Comparison of ENCODE assay signal across 11 cellular contexts in genomic region chr20:62708591-62709536, GRCh38. TPM values are rescaled to one million over a fixed set of nuclear protein-coding genes. Genes with fewer than 3 reads are reported as not detected.
A peak's percentile ranks its signal among the peaks of the same experiment; 100 is the strongest.
DNase-seq lines count a peak whose midpoint lies in the region; ATAC-seq and TF ChIP-seq lines count a peak whose summit lies in the region.
"Had no signal": no experiment of that assay in that cellular context is flagged by ENCODE, and none has a peak within 500 bp of the region (broad histone marks: within the 10 kb centered on the region; RNA-seq: fewer than 3 reads in every experiment).

Gene NTSR1, plus strand, starts transcription at chr20:62708836. Its CDS starts 372 bp downstream, at chr20:62709208.

- H3K4me2 ChIP-seq in smooth muscle cell = peak within 1 kb of the TSS; percentile 40

- POLR2A ChIA-PET in activated CD4-positive, alpha-beta T cell treated with anti-CD3 and anti-CD28 coated beads for 36 hours (lab: Charles Lee) = no interaction called here
- POLR2A ChIA-PET in Panc1 (lab: Charles Lee) = interaction anchor here (0.5 kb wide), 1 partner anchor 63 kb away, joined by 7 read pairs; no protein-coding TSS in a partner anchor

- no peak within 1 kb of the TSS for H2AFZ ChIP-seq in smooth muscle cell (ENCODE audit: low read depth)

- in situ Hi-C loops in Panc1 (cut with HindIII; ENCODE audit: low pct_unique_long_range_greater_than_20kb, low sequenced_read_pairs) = no loop called here

- 23% methylated on average over 66 of the region's 124 CpGs for WGBS in smooth muscle cell (ENCODE audit: low lambda C conversion rate)

- H3K27me3 Mint-ChIP-seq in activated CD4-positive, alpha-beta T cell treated with anti-CD3 and anti-CD28 coated beads for 36 hours = peaks cover 24% of the 10 kb centered on the region
- peaks cover 39% of the 10 kb centered on the region for H3K27me3 Mint-ChIP-seq in activated CD4-positive, alpha-beta T cell treated with anti-CD3 and anti-CD28 coated beads, Interleukin-2, amount 10 ng/mL, durations not matched to agents 24 days and 14 days

- no peaks in the 10 kb centered on the region for H4K20me1 ChIP-seq in smooth muscle cell (ENCODE audit: low read depth)

- H3K27ac Mint-ChIP-seq in activated CD4-positive, alpha-beta T cell treated with anti-CD3 and anti-CD28 coated beads for 36 hours = no peak within 1 kb of the TSS
- H3K27ac Mint-ChIP-seq in activated CD4-positive, alpha-beta T cell treated with anti-CD3 and anti-CD28 coated beads, Interleukin-2, amount 10 ng/mL, durations not matched to agents 24 days and 14 days = no peak within 1 kb of the TSS

- no peak for ATAC-seq in activated CD4-positive, alpha-beta T cell treated with anti-CD3 and anti-CD28 coated beads for 36 hours
- peak; percentile 27 for ATAC-seq in Panc1
- no peak for ATAC-seq in GM18505 (IDR thresholded peaks at IDR 0.05; ENCODE audit: unreplicated experiment)
- no peak for ATAC-seq in GM19455 (IDR thresholded peaks at IDR 0.05; ENCODE audit: unreplicated experiment)

- H3K79me2 ChIP-seq in smooth muscle cell (ENCODE audit: low read depth) = no peaks in the 10 kb centered on the region

- H3K36me3 Mint-ChIP-seq in activated CD4-positive, alpha-beta T cell treated with anti-CD3 and anti-CD28 coated beads for 36 hours (ENCODE audit: low read depth) = no peaks in the 10 kb centered on the region
- no peaks in the 10 kb centered on the region for H3K36me3 Mint-ChIP-seq in activated CD4-positive, alpha-beta T cell treated with anti-CD3 and anti-CD28 coated beads, Interleukin-2, amount 10 ng/mL, durations not matched to agents 24 days and 14 days (ENCODE audit: low read depth)

- no peaks in the 10 kb centered on the region for H3F3A ChIP-seq in smooth muscle cell (ENCODE audit: low read depth)

- no peak; the same call in 1 of the 2 replicates for TF ChIP-seq CTCF in Panc1 (IDR thresholded peaks at IDR 0.05)
- peak; percentile 13 for TF ChIP-seq CTCF in foreskin fibroblast (IDR thresholded peaks at IDR 0.05; ENCODE audit: low read depth, low read length)
- no peak for TF ChIP-seq CTCF in smooth muscle cell (IDR thresholded peaks at IDR 0.05; ENCODE audit: borderline replicate concordance, insufficient read depth, poor library complexity, severe bottlenecking)

- H3K4me3 ChIP-seq in Panc1 (ENCODE audit: low read depth in 2 of 2, low read length in 2 of 2) (peak within 1 kb of the TSS; percentile 55 to 86), foreskin fibroblast (ENCODE audit: low read depth in 1 of 2, low read length in 2 of 2) (peak within 1 kb of the TSS in 1 of 2 donors; percentile 47), smooth muscle cell (no peak within 1 kb of the TSS)
- H3K4me3 ChIP-seq: GM12878 had no signal

- H3K27me3 ChIP-seq in Panc1 (ENCODE audit: control insufficient read depth, insufficient read depth, low read length) (no peaks in the 10 kb centered on the region), smooth muscle cell (ENCODE audit: low read depth) (peaks cover 52% of the 10 kb centered on the region)

- CTCF ChIA-PET in activated CD4-positive, alpha-beta T cell treated with anti-CD3 and anti-CD28 coated beads for 36 hours (lab: Charles Lee) = interaction anchor here (0.7 kb wide), 2 partner anchors 15 to 677 kb away, joined by 3 read pairs; no protein-coding TSS in a partner anchor
- CTCF ChIA-PET in Panc1 (lab: Charles Lee) = interaction anchor here (0.5 to 0.8 kb wide), 4 partner anchors 9 to 86 kb away, joined by 3 to 10 read pairs (median 4); no protein-coding TSS in a partner anchor

- no peaks in the 10 kb centered on the region for H3K9me3 ChIP-seq in Panc1 (ENCODE audit: control insufficient read depth, insufficient read depth, low read depth, low read length)
- no peaks in the 10 kb centered on the region for H3K9me3 ChIP-seq in smooth muscle cell (replicated peaks; ENCODE audit: low read depth)

- no peak for DNase-seq in activated CD4-positive, alpha-beta T cell treated with anti-CD3 and anti-CD28 coated beads for 36 hours
- no peak for DNase-seq in activated CD4-positive, alpha-beta T cell treated with anti-CD3 and anti-CD28 coated beads, Interleukin-2, amount 50 U/mL, for 1 hour
- DNase-seq in Panc1 (ENCODE audit: low read depth, low spot score) = no peak
- peak; percentile 17 to 71 for DNase-seq in foreskin fibroblast
- no peak for DNase-seq in smooth muscle cell (lab: John Stamatoyannopoulos, UW; ENCODE audit: unreplicated experiment)
- DNase-seq in activated CD4-positive, alpha-beta T cell treated with anti-CD3 and anti-CD28 coated beads, Interleukin-2, amount 10 ng/mL, durations not matched to agents 24 days and 14 days = no peak
- DNase-seq: islet precursor cell had no signal

- intact Hi-C loops in activated CD4-positive, alpha-beta T cell treated with anti-CD3 and anti-CD28 coated beads for 36 hours (cut with DNase I, micrococcal nuclease) = no loop called here
- intact Hi-C loops in Panc1 (cut with micrococcal nuclease; ENCODE audit: unreplicated experiment) = loop anchor here (2.0 kb wide), 1 partner anchor 82 kb away; no protein-coding TSS in a partner anchor
- intact Hi-C loops in activated CD4-positive, alpha-beta T cell treated with anti-CD3 and anti-CD28 coated beads, Interleukin-2, amount 10 ng/mL, durations not matched to agents 24 days and 14 days (cut with micrococcal nuclease) = no loop called here

- peak within 1 kb of the TSS; percentile 82 for H3K27ac ChIP-seq in Panc1 (ENCODE audit: low read length)
- H3K27ac ChIP-seq in smooth muscle cell (ENCODE audit: low read depth) = no peak within 1 kb of the TSS

- H3K9me3 Mint-ChIP-seq in activated CD4-positive, alpha-beta T cell treated with anti-CD3 and anti-CD28 coated beads for 36 hours (ENCODE audit: low read depth) = no peaks in the 10 kb centered on the region
- H3K9me3 Mint-ChIP-seq in activated CD4-positive, alpha-beta T cell treated with anti-CD3 and anti-CD28 coated beads, Interleukin-2, amount 10 ng/mL, durations not matched to agents 24 days and 14 days = no peaks in the 10 kb centered on the region

- no peak within 1 kb of the TSS for H3K9ac ChIP-seq in smooth muscle cell (ENCODE audit: low read depth)

- no TSS peak for BruUV-seq in Panc1 (replicated peaks; lab: Mats Ljungman, UMichigan)

- H3K4me3 Mint-ChIP-seq in activated CD4-positive, alpha-beta T cell treated with anti-CD3 and anti-CD28 coated beads for 36 hours = peak within 1 kb of the TSS; percentile 38
- H3K4me3 Mint-ChIP-seq in activated CD4-positive, alpha-beta T cell treated with anti-CD3 and anti-CD28 coated beads, Interleukin-2, amount 10 ng/mL, durations not matched to agents 24 days and 14 days = no peak within 1 kb of the TSS

- peaks cover 7% of the 10 kb centered on the region for H3K4me1 Mint-ChIP-seq in activated CD4-positive, alpha-beta T cell treated with anti-CD3 and anti-CD28 coated beads for 36 hours
- H3K4me1 Mint-ChIP-seq in activated CD4-positive, alpha-beta T cell treated with anti-CD3 and anti-CD28 coated beads, Interleukin-2, amount 10 ng/mL, durations not matched to agents 24 days and 14 days = no peaks in the 10 kb centered on the region

- no peak for TF ChIP-seq POLR2A in GM18505 (IDR thresholded peaks at IDR 0.05; ENCODE audit: borderline replicate concordance, extremely low read depth, insufficient read depth, insufficient read length)

- H3K4me1 ChIP-seq in Panc1 (ENCODE audit: control insufficient read depth, insufficient read depth, low read length) = peaks cover 69% of the 10 kb centered on the region
- H3K4me1 ChIP-seq in smooth muscle cell (ENCODE audit: low read depth) = peaks cover 4% of the 10 kb centered on the region

- H3K36me3 ChIP-seq in Panc1 (ENCODE audit: control insufficient read depth, insufficient read depth, low read length) = peaks cover 3% of the 10 kb centered on the region; the same call in 1 of the 2 replicates
- H3K36me3 ChIP-seq in smooth muscle cell (ENCODE audit: low read depth) = no peaks in the 10 kb centered on the region

RNA-seq across cellular contexts. Expression of gene NTSR1, which starts in this region (rescaled TPM):
- total RNA-seq in activated CD4-positive, alpha-beta T cell treated with anti-CD3 and anti-CD28 coated beads for 36 hours = under 1 TPM; 0.07 to 0.14 TPM
- 44.1 TPM for total RNA-seq in Panc1 (2021; ENCODE audit: unreplicated experiment)
- 73.6 TPM for polyA plus RNA-seq in Panc1 (2012; ENCODE audit: insufficient read length)
- total RNA-seq in smooth muscle cell = 0.09 TPM in 1 of 2 replicates, not detected in the other
- polyA plus RNA-seq in smooth muscle cell = 0.28 TPM in 1 of 2 replicates, not detected in the other
- total RNA-seq in activated CD4-positive, alpha-beta T cell treated with anti-CD3 and anti-CD28 coated beads, Interleukin-2, amount 10 ng/mL, durations not matched to agents 24 days and 14 days = not detected in 2 replicates
- total RNA-seq: activated CD8-positive, alpha-beta memory T cell treated with anti-CD3 and anti-CD28 coated beads for 36 hours; GM12878 had no signal
- polyA plus RNA-seq: GM12878 had no signal

Comparison
In these comparisons a context has a peak if more than half of its experiments do, and no peak if none do; other contexts are left out.
1. RNA of gene NTSR1 (total RNA-seq): 44.1 TPM in Panc1 (single experiment); 0.07 to 0.14 TPM in activated CD4-positive, alpha-beta T cell treated with anti-CD3 and anti-CD28 coated beads for 36 hours, 0.09 TPM in smooth muscle cell and not detected in activated CD4-positive, alpha-beta T cell treated with anti-CD3 and anti-CD28 coated beads, Interleukin-2, amount 10 ng/mL, durations not matched to agents 24 days and 14 days; every median in the first group is over 10 times any median in the second.
2. DNase-seq: peak in foreskin fibroblast (2 of 2); none in activated CD4-positive, alpha-beta T cell treated with anti-CD3 and anti-CD28 coated beads for 36 hours (single experiment), activated CD4-positive, alpha-beta T cell treated with anti-CD3 and anti-CD28 coated beads, Interleukin-2, amount 50 U/mL, for 1 hour (single experiment), Panc1 (single experiment), smooth muscle cell (single experiment) and activated CD4-positive, alpha-beta T cell treated with anti-CD3 and anti-CD28 coated beads, Interleukin-2, amount 10 ng/mL, durations not matched to agents 24 days and 14 days (single experiment).